Comparison of ENCODE assay signal across 8 cellular contexts in the genomic region with DNA sequence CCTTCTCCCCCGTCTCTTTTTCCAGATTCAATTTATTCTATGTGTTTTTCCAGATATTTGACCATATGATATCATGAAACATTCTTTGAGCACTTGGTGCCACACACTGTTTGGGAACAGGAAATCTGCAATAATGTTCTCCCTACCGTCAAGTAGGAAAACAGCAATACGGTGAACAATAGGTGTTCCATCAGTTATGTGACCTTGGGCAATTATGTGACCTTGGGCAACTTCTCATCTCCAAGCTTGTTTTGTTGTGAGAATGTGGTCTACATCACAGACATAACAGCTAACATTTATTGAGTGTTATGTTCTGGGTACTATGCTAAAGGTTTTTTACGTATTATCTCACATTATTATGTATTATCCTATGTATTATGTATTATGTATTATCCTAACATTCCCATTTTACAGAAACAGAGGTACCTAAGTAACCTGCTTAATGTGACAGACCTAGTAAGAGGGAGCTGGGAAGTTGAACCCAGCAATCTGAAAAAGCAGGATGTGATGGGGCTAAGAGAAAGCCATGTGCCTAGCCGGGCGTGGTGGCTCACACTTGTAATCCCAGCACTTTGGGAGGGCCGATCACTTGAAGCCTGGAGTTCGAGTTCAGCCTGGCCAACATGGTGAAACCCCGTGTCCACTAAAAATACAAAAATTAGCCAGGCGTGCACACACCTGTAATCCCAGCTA. TPM values are rescaled to one million over a fixed set of nuclear protein-coding genes. Genes with fewer than 3 reads are reported as not detected.
A peak's percentile ranks its signal among the peaks of the same experiment; 100 is the strongest.
DNase-seq lines count a peak whose midpoint lies in the region; ATAC-seq and TF ChIP-seq lines count a peak whose summit lies in the region.

No MANE protein-coding gene starts in this region.

- no peak for ATAC-seq in CD4-positive, alpha-beta T cell (ENCODE audit: poor library complexity)
- ATAC-seq in HG03469 (IDR thresholded peaks at IDR 0.05; ENCODE audit: unreplicated experiment), result no peak
- no peak for ATAC-seq in activated CD4-positive, CD25-positive, alpha-beta regulatory T cell treated with anti-CD3 and anti-CD28 coated beads, Interleukin-2, amount 50 U/mL, for 24 hours

- H3K27ac Mint-ChIP-seq in CD4-positive, alpha-beta T cell, result peak overlapping the region; percentile 90
- H3K27ac Mint-ChIP-seq in neural crest cell (ENCODE audit: unreplicated experiment), result peak overlapping the region; percentile 25

- H3K4me3 Mint-ChIP-seq in CD4-positive, alpha-beta T cell, result peak overlapping the region; percentile 91
- peak overlapping the region; percentile 83 for H3K4me3 Mint-ChIP-seq in neural crest cell

- no peaks in the 10 kb centered on the region for H3K27me3 ChIP-seq in CD4-positive, alpha-beta T cell (ENCODE audit: control insufficient read depth, insufficient read depth, low read length)

- no peaks in the 10 kb centered on the region for H3K27me3 Mint-ChIP-seq in CD4-positive, alpha-beta T cell
- H3K27me3 Mint-ChIP-seq in neural crest cell (ENCODE audit: low read depth), result no peaks in the 10 kb centered on the region

- H3K27ac ChIP-seq in CD4-positive, alpha-beta T cell (ENCODE audit: low read depth, low read length), result no peak overlapping the region

- H3K9me3 ChIP-seq in CD4-positive, alpha-beta T cell (ENCODE audit: control insufficient read depth, low read length), result no peaks in the 10 kb centered on the region

- H3K4me3 ChIP-seq in LNCaP clone FGC (ENCODE audit: low read depth, low read length), result peak overlapping the region; percentile 87

- intact Hi-C loops in CD4-positive, alpha-beta T cell (cut with DNase I, micrococcal nuclease), result loop anchor here (2.0 to 5.0 kb wide), 4 partner anchors 47 to 534 kb away; partner anchors contain the start of genes EIF2B2 (in 1 of the 2), ERG28 (in 1 of the 2), TMED10 (in 1 of the 2) and TTLL5 (in 1 of the 2)

- H3K36me3 Mint-ChIP-seq in CD4-positive, alpha-beta T cell (ENCODE audit: low read depth), result peaks cover 32% of the 10 kb centered on the region
- peaks cover 6% of the 10 kb centered on the region for H3K36me3 Mint-ChIP-seq in neural crest cell (ENCODE audit: low read depth)

- POLR2A ChIA-PET in CD4-positive, alpha-beta T cell (lab: Charles Lee), result interaction anchor here (0.6 to 2.7 kb wide), 4 partner anchors 11 to 148 kb away, joined by 3 to 23 read pairs (median 6); partner anchors contain the start of gene TMED10

- peaks cover 47% of the 10 kb centered on the region for H3K4me1 Mint-ChIP-seq in CD4-positive, alpha-beta T cell (ENCODE audit: low read depth)
- peaks cover 35% of the 10 kb centered on the region for H3K4me1 Mint-ChIP-seq in neural crest cell

- CTCF ChIA-PET in CD4-positive, alpha-beta T cell (lab: Charles Lee), result interaction anchor here (1.1 to 1.7 kb wide), 2 partner anchors 10 to 176 kb away, joined by 3 to 5 read pairs; no protein-coding TSS in a partner anchor

- no peak for TF ChIP-seq CTCF in CD4-positive, alpha-beta T cell (IDR thresholded peaks at IDR 0.05)
- TF ChIP-seq CTCF in LNCaP clone FGC (IDR thresholded peaks at IDR 0.05; ENCODE audit: control insufficient read depth, extremely low read depth, insufficient read depth), result no peak
- TF ChIP-seq CTCF in neural crest cell (conservative IDR thresholded peaks at IDR 0.05), result no peak

- H3K9me3 Mint-ChIP-seq in CD4-positive, alpha-beta T cell, result no peaks in the 10 kb centered on the region
- no peaks in the 10 kb centered on the region for H3K9me3 Mint-ChIP-seq in neural crest cell

- DNase-seq in CD4-positive, alpha-beta T cell, result no peak
- DNase-seq in LNCaP clone FGC (ENCODE audit: low read depth) (no peak), dermis microvascular lymphatic vessel endothelial cell (ENCODE audit: low read depth in 2 of 2) (peak; percentile 83 to 92), neural crest cell (ENCODE audit: low read depth, low spot score) (no peak), cerebellar cortex (ENCODE audit: low spot score) (no peak), ureter (ENCODE audit: low spot score) (no peak)

RNA-seq across cellular contexts. Expression of gene NEK9, which starts 1.2 kb away (rescaled TPM):
- 10 to 100 TPM; 53.5 to 54.1 TPM for total RNA-seq in CD4-positive, alpha-beta T cell
- total RNA-seq in dermis microvascular lymphatic vessel endothelial cell (29.5 TPM in 2 replicates), neural crest cell (109 and 113 TPM in 2 replicates), ureter (89.2 TPM)

RNA-seq across cellular contexts. Expression of gene TMED10, which starts 48.4 kb away (rescaled TPM):
- total RNA-seq in CD4-positive, alpha-beta T cell, result 100 to 1,000 TPM; 153 to 156 TPM
- total RNA-seq in dermis microvascular lymphatic vessel endothelial cell (215 and 263 TPM in 2 replicates), neural crest cell (178 and 186 TPM in 2 replicates), ureter (394 TPM)

RNA-seq across cellular contexts. Expression of gene ZC2HC1C, which starts 58.6 kb away (rescaled TPM):
- under 1 TPM; 0.22 to 0.30 TPM for total RNA-seq in CD4-positive, alpha-beta T cell
- total RNA-seq in dermis microvascular lymphatic vessel endothelial cell (0.38 and 0.51 TPM in 2 replicates), neural crest cell (1.3 and 1.9 TPM in 2 replicates), ureter (3.0 TPM)

Comparison
In these comparisons a context has a peak if more than half of its experiments do, and no peak if none do; other contexts are left out.
1. DNase-seq: peak in dermis microvascular lymphatic vessel endothelial cell (2 of 2); none in CD4-positive, alpha-beta T cell (0 of 10), LNCaP clone FGC (single experiment), neural crest cell (single experiment), cerebellar cortex (single experiment) and ureter (single experiment).